ENCODE assay signal across 10 cellular contexts in the genomic region with DNA sequence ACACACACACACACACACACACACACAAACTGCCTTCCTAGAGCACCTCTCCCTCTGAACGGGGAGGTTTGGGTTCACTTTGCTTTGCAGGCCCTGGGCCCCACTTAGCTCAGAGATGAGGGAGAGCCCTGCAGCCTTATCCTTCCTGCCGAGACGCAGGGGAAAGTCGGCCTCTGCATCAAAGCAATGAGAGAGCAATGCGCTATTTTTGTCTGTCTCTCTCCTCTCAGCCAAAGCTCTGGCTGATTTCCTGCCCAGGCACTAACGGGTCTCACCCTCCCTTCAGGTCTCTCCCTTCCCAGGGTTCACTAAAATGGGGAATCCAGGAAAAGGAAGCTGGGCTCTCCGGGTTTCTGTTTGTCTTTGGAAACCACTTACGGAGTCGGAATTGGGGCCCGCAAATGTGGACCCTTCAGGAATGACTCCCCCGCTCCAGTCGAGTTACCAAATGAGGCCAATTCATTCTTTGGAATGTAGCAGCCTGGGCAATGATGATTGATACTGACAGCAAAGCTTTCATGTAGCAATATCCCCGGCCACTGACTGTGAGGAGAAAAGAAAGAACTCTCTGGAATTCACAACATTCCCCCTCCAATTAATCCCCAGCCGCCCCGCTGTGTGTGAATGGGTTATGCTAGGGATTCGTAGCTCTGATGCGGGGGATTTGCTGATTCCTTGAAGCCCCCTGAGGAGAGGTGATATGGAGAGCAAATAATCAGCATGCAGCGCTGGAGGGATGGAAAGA.
DNase-seq lines count a peak whose midpoint lies in the region; ATAC-seq and TF ChIP-seq lines count a peak whose summit lies in the region.
"Had no signal": no experiment of that assay in that cellular context is flagged by ENCODE, and none has a peak within 500 bp of the region (broad histone marks: within the 10 kb centered on the region; RNA-seq: fewer than 3 reads in every experiment).

No MANE protein-coding gene starts in this region.

- 50 to 53% methylated on average over 18 of the region's 18 CpGs for WGBS in lung, 2 donors

- H3K27ac Mint-ChIP-seq in endothelial cell (ENCODE audit: unreplicated experiment): peak overlapping the region; percentile 95

- H3K9me3 ChIP-seq in lung (ENCODE audit: control insufficient read depth in 2 of 2, insufficient read depth in 1 of 2, low read length in 1 of 2) (no peaks in the 10 kb centered on the region), tibial artery (no peaks in the 10 kb centered on the region)

- no peak for TF ChIP-seq CTCF in endothelial cell (IDR thresholded peaks at IDR 0.05; ENCODE audit: unreplicated experiment)
- TF ChIP-seq CTCF in lung (IDR thresholded peaks at IDR 0.05; ENCODE audit: control extremely low read depth, extremely low read depth): no peak
- no peak for TF ChIP-seq CTCF in tibial artery (IDR thresholded peaks at IDR 0.05)

- H3K4me3 ChIP-seq in lung: no peak overlapping the region
- H3K4me3 ChIP-seq in tibial artery: peak overlapping the region in 1 of 2 donors; percentile 38

- no peak overlapping the region for H3K27ac ChIP-seq in lung (ENCODE audit: low read depth in 1 of 2, low read length in 1 of 2)
- H3K27ac ChIP-seq in tibial artery: peak overlapping the region; percentile 20 to 40
- H3K27ac ChIP-seq: 22Rv1 had no signal

- H3K36me3 Mint-ChIP-seq in endothelial cell (ENCODE audit: low read depth, unreplicated experiment): no peaks in the 10 kb centered on the region

- H3K36me3 ChIP-seq in lung (ENCODE audit: control insufficient read depth in 2 of 2, insufficient read depth in 2 of 2, low read length in 2 of 2): no peaks in the 10 kb centered on the region
- no peaks in the 10 kb centered on the region for H3K36me3 ChIP-seq in tibial artery

- H3K4me1 Mint-ChIP-seq in endothelial cell (ENCODE audit: unreplicated experiment): peaks cover 49% of the 10 kb centered on the region

- intact Hi-C loops in tibial artery (cut with DNase I; ENCODE audit: low total_unique reads): no loop called here

- H3K27me3 ChIP-seq in lung (ENCODE audit: control insufficient read depth, insufficient read depth) (no peaks in the 10 kb centered on the region), tibial artery (no peaks in the 10 kb centered on the region)

- peaks cover 10% of the 10 kb centered on the region for H3K27me3 Mint-ChIP-seq in endothelial cell (ENCODE audit: unreplicated experiment)

- ATAC-seq in lung (ENCODE audit: insufficient read depth, low FRiP score): peak; percentile 15
- no peak for ATAC-seq in GM18502 (IDR thresholded peaks at IDR 0.05; ENCODE audit: poor library complexity, unreplicated experiment)
- ATAC-seq in HG03439 (IDR thresholded peaks at IDR 0.05; ENCODE audit: unreplicated experiment): no peak

- H3K4me1 ChIP-seq in lung (ENCODE audit: control insufficient read depth in 2 of 2, insufficient read depth in 2 of 2, low read length in 2 of 2) (peaks cover 0 to 11% of the 10 kb centered on the region in 2 donors), tibial artery (peaks cover 0 to 18% (median 12%) of the 10 kb centered on the region in 4 donors)

- no peaks in the 10 kb centered on the region for H3K9me3 Mint-ChIP-seq in endothelial cell (ENCODE audit: unreplicated experiment)

- peak; percentile 21 for DNase-seq in NCI-H146 (lab: John Stamatoyannopoulos, UW)
- DNase-seq in NCI-H146 treated with DMSO at 0.1 percent for 48 hours (lab: John Stamatoyannopoulos, UW; ENCODE audit: unreplicated experiment): no peak
- peak; percentile 60 for DNase-seq in endothelial cell (ENCODE audit: low spot score)
- DNase-seq in lung (ENCODE audit: low spot score): no peak
- no peak for DNase-seq in tibial artery
- DNase-seq in middle frontal gyrus (ENCODE audit: extremely low spot score, low spot score): no peak
- DNase-seq: activated CD4-positive, CD25-positive, alpha-beta regulatory T cell treated with anti-CD3 and anti-CD28 coated beads, Interleukin-2, amount 50 U/mL, for 72 hours had no signal

- peak overlapping the region; percentile 84 for H3K4me3 Mint-ChIP-seq in endothelial cell (ENCODE audit: unreplicated experiment)

Comparison
In these comparisons a context has a peak if more than half of its experiments do, and no peak if none do; other contexts are left out.
1. DNase-seq: peak in NCI-H146 (single experiment) and endothelial cell (single experiment); none in NCI-H146 treated with DMSO at 0.1 percent for 48 hours (single experiment), lung (single experiment), tibial artery (0 of 2) and middle frontal gyrus (single experiment).
2. H3K27ac ChIP-seq: peak in tibial artery (2 of 2); none in lung (0 of 2).